16 cellular contexts compared by ENCODE assay signal in genomic region chr2:118085173-118086023, GRCh38.
"Had no signal": no experiment of that assay in that cellular context is flagged by ENCODE, and none has a peak within 500 bp of the region (broad histone marks: within the 10 kb centered on the region; RNA-seq: fewer than 3 reads in every experiment).

No MANE protein-coding gene starts in this region.

- H3K4me3 ChIP-seq: adrenal gland, coronary artery, left ventricle myocardium inferior, suprapubic skin, upper lobe of left lung had no signal

- H3K9me3 ChIP-seq: adrenal gland, left ventricle myocardium inferior, suprapubic skin, upper lobe of left lung had no signal

- H3K36me3 ChIP-seq: adrenal gland, left ventricle myocardium inferior, suprapubic skin, upper lobe of left lung had no signal

- DNase-seq: activated CD4-positive, alpha-beta T cell treated with anti-CD3 and anti-CD28 coated beads, Interleukin-2, amount 50 U/mL, for 1 hour; activated naive CD4-positive, alpha-beta T cell treated with anti-CD3 and anti-CD28 coated beads, Interleukin-2, amount 10 ng/mL, durations not matched to agents 7 days and 5 days; activated T-cell treated with anti-CD3 and anti-CD28 coated beads for 4 hours; adrenal gland; central memory CD4-positive, alpha-beta T cell; effector CD8-positive, alpha-beta T cell; erythroblast; left ventricle myocardium inferior; mesendoderm; nephron progenitor cell; stimulated activated CD4-positive, alpha-beta T cell treated with anti-CD3 and anti-CD28 coated beads, Interleukin-2, amount 100 ng/mL, for 48 hours; stimulated activated naive CD4-positive, alpha-beta T cell treated with Interleukin-2 at 50 U/mL for 16 hours; T-helper 2 cell; upper lobe of left lung had no signal

- H3K27ac ChIP-seq: adrenal gland, coronary artery, left ventricle myocardium inferior, suprapubic skin, upper lobe of left lung had no signal

- H3K27me3 ChIP-seq: adrenal gland, suprapubic skin, upper lobe of left lung had no signal
